8 cellular contexts compared by ENCODE assay signal in genomic region chr5:179678238-179679013, GRCh38. TPM values are rescaled to one million over a fixed set of nuclear protein-coding genes. Genes with fewer than 3 reads are reported as not detected.
DNase-seq lines count a peak whose midpoint lies in the region; ATAC-seq and TF ChIP-seq lines count a peak whose summit lies in the region.

No MANE protein-coding gene starts in this region.

- H3K9me3 ChIP-seq in NT2/D1 (ENCODE audit: insufficient read depth, low read length) = no peaks in the 10 kb centered on the region

- no peaks in the 10 kb centered on the region for H3K9me3 Mint-ChIP-seq in endothelial cell (ENCODE audit: unreplicated experiment)
- H3K9me3 Mint-ChIP-seq in mesothelial cell of epicardium = peaks cover 4% of the 10 kb centered on the region

- TF ChIP-seq CTCF in endothelial cell (IDR thresholded peaks at IDR 0.05; ENCODE audit: unreplicated experiment) (no peak), mesothelial cell of epicardium (IDR thresholded peaks at IDR 0.05; ENCODE audit: unreplicated experiment) (no peak)

- H3K4me3 Mint-ChIP-seq in endothelial cell (ENCODE audit: unreplicated experiment) (peak overlapping the region; percentile 95), mesothelial cell of epicardium (peak overlapping the region; percentile 88)

- H3K4me1 ChIP-seq in NT2/D1 (ENCODE audit: insufficient read depth, insufficient read length) = no peaks in the 10 kb centered on the region

- H3K27me3 Mint-ChIP-seq in endothelial cell (ENCODE audit: unreplicated experiment) (peaks cover 6% of the 10 kb centered on the region), mesothelial cell of epicardium (ENCODE audit: low read depth) (no peaks in the 10 kb centered on the region)

- H3K4me1 Mint-ChIP-seq in endothelial cell (ENCODE audit: unreplicated experiment) = peaks cover 7% of the 10 kb centered on the region
- H3K4me1 Mint-ChIP-seq in mesothelial cell of epicardium = peaks cover 19% of the 10 kb centered on the region

- in situ Hi-C loops in Caki2 (cut with HindIII; ENCODE audit: low pct_unique_long_range_greater_than_20kb, low sequenced_read_pairs) = no loop called here

- no peaks in the 10 kb centered on the region for H3K36me3 Mint-ChIP-seq in endothelial cell (ENCODE audit: low read depth, unreplicated experiment)
- peaks cover 10% of the 10 kb centered on the region for H3K36me3 Mint-ChIP-seq in mesothelial cell of epicardium

- ATAC-seq in GM21423 (IDR thresholded peaks at IDR 0.05; ENCODE audit: unreplicated experiment) = peak; percentile 90

- peak overlapping the region; percentile 99 for H3K9ac ChIP-seq in NT2/D1 (ENCODE audit: insufficient read length, low read depth)

- H3K27me3 ChIP-seq in NT2/D1 (ENCODE audit: insufficient read depth, insufficient read length) = no peaks in the 10 kb centered on the region

- DNase-seq in Caki2 (ENCODE audit: low read depth) = peak; percentile 91
- peak in 74 of 76 experiments; percentile 20 to 94 (median 90) for DNase-seq in HUDEP-2 (lab: John Stamatoyannopoulos, UW; ENCODE audit: unreplicated experiment in 76 of 76)
- DNase-seq in NT2/D1 (ENCODE audit: low read depth, low spot score) = peak; percentile 87
- peak; percentile 92 for DNase-seq in activated CD8-positive, alpha-beta memory T cell treated with anti-CD3 and anti-CD28 coated beads, Interleukin-2, amount 50 U/mL, for 4 hours
- DNase-seq in endothelial cell (ENCODE audit: low spot score) = peak; percentile 92
- peak; percentile 93 to 95 for DNase-seq in mesothelial cell of epicardium (ENCODE audit: low spot score in 2 of 2, unreplicated experiment in 2 of 2)
- peak; percentile 85 for DNase-seq in stimulated activated CD8-positive, alpha-beta memory T cell treated with anti-CD3 and anti-CD28 coated beads, Interleukin-15, amount 100 ng/mL, for 24 hours (ENCODE audit: low read depth)

- peak overlapping the region; percentile 91 for H3K4me3 ChIP-seq in NT2/D1 (ENCODE audit: insufficient read length, low read depth)

- H3K36me3 ChIP-seq in NT2/D1 (ENCODE audit: insufficient read depth, insufficient read length, low read length) = peaks cover 8% of the 10 kb centered on the region

- H3K27ac Mint-ChIP-seq in endothelial cell (ENCODE audit: unreplicated experiment) (peak overlapping the region; percentile 77), mesothelial cell of epicardium (peak overlapping the region; percentile 96)

RNA-seq across cellular contexts. Expression of gene CBY3, which starts 2.4 kb away (rescaled TPM):
- not detected in 2 replicates for total RNA-seq in Caki2 (2014; rRNA removed; shearing (Covaris generic); ENCODE audit: low replicate concordance)
- total RNA-seq in endothelial cell (ENCODE audit: unreplicated experiment) (not detected), mesothelial cell of epicardium (0.47 TPM in 1 of 3 replicates, not detected in the others)

RNA-seq across cellular contexts. Expression of gene CANX, which starts 20.3 kb away (rescaled TPM):
- total RNA-seq in Caki2 (2014; rRNA removed; shearing (Covaris generic); ENCODE audit: low replicate concordance) = 596 and 607 TPM in 2 replicates
- total RNA-seq in endothelial cell (ENCODE audit: unreplicated experiment) (568 TPM), mesothelial cell of epicardium (487 to 514 TPM (median 500 TPM) in 3 replicates)

RNA-seq across cellular contexts. Expression of gene MAML1, which starts 54.2 kb away (rescaled TPM):
- total RNA-seq in Caki2 (2014; rRNA removed; shearing (Covaris generic); ENCODE audit: low replicate concordance) = 5.2 and 13.4 TPM in 2 replicates
- total RNA-seq in endothelial cell (ENCODE audit: unreplicated experiment) (30.0 TPM), mesothelial cell of epicardium (47.6 to 50.6 TPM (median 49.6 TPM) in 3 replicates)

RNA-seq across cellular contexts. Expression of gene HNRNPH1, which starts 55.0 kb away (rescaled TPM):
- 48.8 and 52.9 TPM in 2 replicates for total RNA-seq in Caki2 (2014; rRNA removed; shearing (Covaris generic); ENCODE audit: low replicate concordance)
- 852 TPM for total RNA-seq in endothelial cell (ENCODE audit: unreplicated experiment)
- 1,105 to 1,117 TPM (median 1,115 TPM) in 3 replicates for total RNA-seq in mesothelial cell of epicardium

Comparison
In these comparisons a context has a peak if more than half of its experiments do, and no peak if none do; other contexts are left out.
1. Peak in every context shown above with its lines: DNase-seq, ATAC-seq and H3K4me3 ChIP-seq.